In genomic region chr18:44801796-44802195, GRCh38 we compare ENCODE assay signal across 21 cellular contexts.
DNase-seq lines count a peak whose midpoint lies in the region; ATAC-seq and TF ChIP-seq lines count a peak whose summit lies in the region.
"Had no signal": no experiment of that assay in that cellular context is flagged by ENCODE, and none has a peak within 500 bp of the region (broad histone marks: within the 10 kb centered on the region; RNA-seq: fewer than 3 reads in every experiment).

No MANE protein-coding gene starts in this region.

- TF ChIP-seq CTCF in body of pancreas (IDR thresholded peaks at IDR 0.05) (no peak), osteocyte (IDR thresholded peaks at IDR 0.05) (no peak), uterus (IDR thresholded peaks at IDR 0.05) (no peak), lower leg skin (IDR thresholded peaks at IDR 0.05) (no peak), CD14-positive monocyte (IDR thresholded peaks at IDR 0.05) (no peak)

- H3K27ac ChIP-seq in body of pancreas (peak overlapping the region; percentile 80 to 87 (median 83)), uterus (peak overlapping the region; percentile 82 to 96)
- H3K27ac ChIP-seq: C4-2B had no signal

- peak overlapping the region; percentile 61 for H3K27ac Mint-ChIP-seq in activated CD4-positive, alpha-beta T cell treated with anti-CD3 and anti-CD28 coated beads, Interleukin-2, amount 10 ng/mL, durations not matched to agents 24 days and 14 days
- H3K27ac Mint-ChIP-seq in osteocyte (ENCODE audit: unreplicated experiment) (peak overlapping the region; percentile 94), CD14-positive monocyte (no peak overlapping the region)
- H3K27ac Mint-ChIP-seq: activated T-helper 2 cell treated with anti-CD3 and anti-CD28 coated beads, Interferon-gamma antibody, Interleukin-2, Interleukin-4, amounts not matched to agents 10 μg/mL and 5 μg/mL and 100 μg/mL, durations not matched to agents 14 hours and 24 hours and 36 hours; endodermal cell; mesothelial cell of epicardium had no signal

- DNase-seq in activated CD4-positive, alpha-beta T cell treated with anti-CD3 and anti-CD28 coated beads, Interleukin-2, amount 10 ng/mL, durations not matched to agents 24 days and 14 days, result no peak
- no peak for DNase-seq in activated CD4-positive, alpha-beta T cell treated with anti-CD3 and anti-CD28 coated beads, Interleukin-2, amount 50 U/mL, for 48 hours
- DNase-seq in body of pancreas (no peak), osteocyte (ENCODE audit: extremely low spot score, unreplicated experiment) (no peak), uterus (no peak), lower leg skin (ENCODE audit: low spot score in 2 of 2) (no peak), mesenteric fat pad (ENCODE audit: low spot score) (no peak), CD14-positive monocyte (ENCODE audit: low spot score) (no peak)
- DNase-seq: activated CD4-positive, CD25-positive, alpha-beta regulatory T cell; DMS79 treated with DMSO at 0.1 percent for 48 hours; endodermal cell; Kasumi-1; NCI-H1417 treated with DMSO at 0.1 percent for 48 hours; nucleus accumbens; stimulated activated CD4-positive, alpha-beta T cell treated with anti-CD3 and anti-CD28 coated beads, Interleukin-2, amount 100 ng/mL, for 48 hours; T-helper 2 cell had no signal

- H3K9me3 ChIP-seq in body of pancreas, result no peaks in the 10 kb centered on the region
- H3K9me3 ChIP-seq in uterus, result no peaks in the 10 kb centered on the region

- H3K36me3 ChIP-seq in body of pancreas (replicated peaks in 1 of 2; ENCODE audit: insufficient read depth in 1 of 2, low read depth in 2 of 2) (no peaks in the 10 kb centered on the region), uterus (no peaks in the 10 kb centered on the region)

- peaks cover 16% of the 10 kb centered on the region for H3K36me3 Mint-ChIP-seq in activated CD4-positive, alpha-beta T cell treated with anti-CD3 and anti-CD28 coated beads, Interleukin-2, amount 10 ng/mL, durations not matched to agents 24 days and 14 days (ENCODE audit: low read depth)
- H3K36me3 Mint-ChIP-seq in osteocyte (ENCODE audit: unreplicated experiment) (peaks cover 48% of the 10 kb centered on the region), CD14-positive monocyte (peaks cover 0 to 1% of the 10 kb centered on the region in 2 donors)

- no peak for TF ChIP-seq POLR2A in body of pancreas (IDR thresholded peaks at IDR 0.05)
- no peak for TF ChIP-seq POLR2A in uterus (IDR thresholded peaks at IDR 0.05)
- no peak for TF ChIP-seq POLR2A in lower leg skin (IDR thresholded peaks at IDR 0.05)

- H3K4me3 ChIP-seq in body of pancreas (no peak overlapping the region), uterus (no peak overlapping the region), lower leg skin (ENCODE audit: low read depth, poor library complexity, severe bottlenecking) (no peak overlapping the region)

- H3K27me3 ChIP-seq in body of pancreas, result no peaks in the 10 kb centered on the region
- H3K27me3 ChIP-seq in uterus, result no peaks in the 10 kb centered on the region

- no peak overlapping the region for H3K4me3 Mint-ChIP-seq in activated CD4-positive, alpha-beta T cell treated with anti-CD3 and anti-CD28 coated beads, Interleukin-2, amount 10 ng/mL, durations not matched to agents 24 days and 14 days
- H3K4me3 Mint-ChIP-seq in osteocyte (ENCODE audit: unreplicated experiment) (no peak overlapping the region), CD14-positive monocyte (no peak overlapping the region)
- H3K4me3 Mint-ChIP-seq: central memory CD8-positive, alpha-beta T cell; endodermal cell; mesothelial cell of epicardium had no signal

- intact Hi-C loops in activated CD4-positive, alpha-beta T cell treated with anti-CD3 and anti-CD28 coated beads, Interleukin-2, amount 10 ng/mL, durations not matched to agents 24 days and 14 days (cut with micrococcal nuclease), result no loop called here
- intact Hi-C loops in body of pancreas (cut with DNase I), result no loop called here
- intact Hi-C loops in uterus (cut with DNase I; ENCODE audit: low total_unique reads), result loop anchor here (5.0 kb wide), 1 partner anchor 119 kb away; the partner anchor contains the start of gene SETBP1
- intact Hi-C loops in lower leg skin (cut with DNase I; ENCODE audit: low total_unique reads), result no loop called here
- intact Hi-C loops in CD14-positive monocyte (cut with micrococcal nuclease), result no loop called here

- H3K4me1 Mint-ChIP-seq in activated CD4-positive, alpha-beta T cell treated with anti-CD3 and anti-CD28 coated beads, Interleukin-2, amount 10 ng/mL, durations not matched to agents 24 days and 14 days, result peaks cover 61% of the 10 kb centered on the region
- H3K4me1 Mint-ChIP-seq in osteocyte (ENCODE audit: unreplicated experiment) (peaks cover 34% of the 10 kb centered on the region), CD14-positive monocyte (peaks cover 24% of the 10 kb centered on the region)

- peaks cover 17% of the 10 kb centered on the region for H3K9me3 Mint-ChIP-seq in activated CD4-positive, alpha-beta T cell treated with anti-CD3 and anti-CD28 coated beads, Interleukin-2, amount 10 ng/mL, durations not matched to agents 24 days and 14 days
- H3K9me3 Mint-ChIP-seq in osteocyte (ENCODE audit: unreplicated experiment) (peaks cover 5% of the 10 kb centered on the region), CD14-positive monocyte (peaks cover 0 to 8% (median 2%) of the 10 kb centered on the region in 7 donors)

- no peaks in the 10 kb centered on the region for H3K27me3 Mint-ChIP-seq in activated CD4-positive, alpha-beta T cell treated with anti-CD3 and anti-CD28 coated beads, Interleukin-2, amount 10 ng/mL, durations not matched to agents 24 days and 14 days
- H3K27me3 Mint-ChIP-seq in osteocyte (ENCODE audit: unreplicated experiment) (no peaks in the 10 kb centered on the region), CD14-positive monocyte (ENCODE audit: low read depth in 3 of 3) (peaks cover 0 to 15% (median 7%) of the 10 kb centered on the region in 3 donors)
- H3K27me3 Mint-ChIP-seq: central memory CD8-positive, alpha-beta T cell had no signal

- H3K4me1 ChIP-seq in body of pancreas (peaks cover 97% of the 10 kb centered on the region), uterus (no peaks in the 10 kb centered on the region)

- ATAC-seq in body of pancreas, result no peak
- ATAC-seq: HCT116 had no signal

- 64 to 71% methylated on average over 2 of the region's 2 CpGs for WGBS in body of pancreas, 2 donors
- 90 to 94% methylated on average over 2 of the region's 2 CpGs for WGBS in lower leg skin, 2 donors

Comparison
In these comparisons a context has a peak if more than half of its experiments do, and no peak if none do; other contexts are left out.
1. H3K27ac Mint-ChIP-seq: peak in activated CD4-positive, alpha-beta T cell treated with anti-CD3 and anti-CD28 coated beads, Interleukin-2, amount 10 ng/mL, durations not matched to agents 24 days and 14 days (single experiment) and osteocyte (single experiment); none in CD14-positive monocyte (0 of 7).